Comparison of ENCODE assay signal across 8 cellular contexts in genomic region chr6:30810813-30811329, GRCh38.
DNase-seq lines count a peak whose midpoint lies in the region; ATAC-seq and TF ChIP-seq lines count a peak whose summit lies in the region.

No MANE protein-coding gene starts in this region.

- H3K9me3 ChIP-seq in body of pancreas: no peaks in the 10 kb centered on the region

- DNase-seq in activated T-helper 9 cell treated with anti-CD3 and anti-CD28 coated beads, Interleukin-2, amount 50 U/mL, for 16 hours (ENCODE audit: low read depth): peak; percentile 72
- DNase-seq in stimulated activated CD4-positive, alpha-beta T cell treated with anti-CD3 and anti-CD28 coated beads, Interleukin-2, amount 100 ng/mL, for 48 hours: peak; percentile 73 to 76
- DNase-seq in foreskin melanocyte (no peak), body of pancreas (no peak), foreskin fibroblast (no peak)

- ATAC-seq in GM21367 (IDR thresholded peaks at IDR 0.05; ENCODE audit: unreplicated experiment): peak; percentile 69
- peak; percentile 83 for ATAC-seq in HG03469 (IDR thresholded peaks at IDR 0.05; ENCODE audit: unreplicated experiment)
- no peak for ATAC-seq in body of pancreas
- no peak for ATAC-seq in GM18519 (IDR thresholded peaks at IDR 0.05; ENCODE audit: low FRiP score, unreplicated experiment)

- intact Hi-C loops in body of pancreas (cut with DNase I): no loop called here

- H3K27ac ChIP-seq in body of pancreas: no peak overlapping the region

- TF ChIP-seq POLR2A in body of pancreas (IDR thresholded peaks at IDR 0.05): no peak

- TF ChIP-seq CTCF in body of pancreas (IDR thresholded peaks at IDR 0.05) (no peak), foreskin fibroblast (IDR thresholded peaks at IDR 0.05; ENCODE audit: low read depth, low read length) (no peak)

- no peaks in the 10 kb centered on the region for H3K36me3 ChIP-seq in body of pancreas (replicated peaks in 1 of 2; ENCODE audit: insufficient read depth in 1 of 2, low read depth in 2 of 2)

- WGBS in body of pancreas, 2 donors: 76 to 88% methylated on average over 7 of the region's 7 CpGs

- H3K4me1 ChIP-seq in body of pancreas: peaks cover 8% of the 10 kb centered on the region

- H3K4me3 ChIP-seq in body of pancreas: no peak overlapping the region
- H3K4me3 ChIP-seq in foreskin fibroblast (ENCODE audit: low read depth in 1 of 2, low read length in 2 of 2): no peak overlapping the region

- no peaks in the 10 kb centered on the region for H3K27me3 ChIP-seq in body of pancreas

Comparison
In these comparisons a context has a peak if more than half of its experiments do, and no peak if none do; other contexts are left out.
1. ATAC-seq: peak in GM21367 (single experiment) and HG03469 (single experiment); none in body of pancreas (single experiment) and GM18519 (single experiment).
2. DNase-seq: peak in activated T-helper 9 cell treated with anti-CD3 and anti-CD28 coated beads, Interleukin-2, amount 50 U/mL, for 16 hours (single experiment) and stimulated activated CD4-positive, alpha-beta T cell treated with anti-CD3 and anti-CD28 coated beads, Interleukin-2, amount 100 ng/mL, for 48 hours (2 of 2); none in foreskin melanocyte (single experiment), body of pancreas (0 of 4) and foreskin fibroblast (0 of 2).